Comparison of ENCODE assay signal across 1 cellular context in the genomic region with DNA sequence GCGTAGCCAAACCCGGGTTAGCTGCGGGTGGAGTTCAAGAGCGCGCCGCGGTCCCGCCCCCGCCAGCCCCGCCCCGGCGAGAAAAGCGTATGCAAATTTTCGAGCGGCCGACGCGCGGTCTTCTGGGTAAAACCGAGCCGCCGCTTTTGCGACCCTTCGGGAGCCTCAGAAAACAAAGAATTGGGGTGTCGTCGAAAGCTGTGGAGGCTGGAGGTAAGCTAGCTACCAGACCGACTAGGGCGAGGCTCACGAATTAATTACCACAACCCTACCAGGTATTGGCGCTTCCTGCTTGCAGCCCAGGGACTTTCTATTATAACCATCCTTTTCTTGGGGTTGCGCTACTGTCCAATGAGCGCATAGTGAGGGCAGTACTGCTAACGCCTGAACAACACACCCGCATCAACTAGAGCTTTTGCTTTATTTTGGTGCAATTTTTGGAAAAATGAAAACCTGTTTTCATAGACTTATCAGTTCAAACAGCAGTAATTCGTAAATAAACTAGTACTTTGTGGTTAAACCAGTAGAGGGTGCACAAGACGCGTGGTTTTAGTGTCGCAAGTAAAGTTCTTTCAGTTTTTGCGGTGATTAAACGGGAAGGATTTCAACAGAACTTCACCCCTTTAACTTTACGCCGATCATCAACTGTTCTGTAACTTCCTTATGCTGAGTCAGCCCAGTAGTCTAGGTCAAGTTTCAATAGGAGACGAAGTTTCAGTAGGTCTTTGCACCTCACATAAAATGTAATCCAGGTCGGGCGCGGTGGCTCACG.
TF ChIP-seq lines count a peak whose summit lies in the region.

A gene (plus strand): TSS at position 318 of the 772 bp plus-strand sequence.

TF ChIP-seq in GM12878, 131 proteins besides CTCF, POLR2A, EP300 and RAD21 (continued from another document and continues in another):
- peak; percentile 81 for TF ChIP-seq MYB (IDR thresholded peaks at IDR 0.05; ENCODE audit: borderline replicate concordance, low read depth, low read length)
- peak; percentile 94 for TF ChIP-seq KAT2A (conservative IDR thresholded peaks at IDR 0.05; ENCODE audit: control insufficient read depth, low read depth, low read length)
- TF ChIP-seq CHD1 (IDR thresholded peaks at IDR 0.05; ENCODE audit: low read depth, low read length) = no peak; the same call in 1 of the 2 replicates
- TF ChIP-seq MEF2B (IDR thresholded peaks at IDR 0.05; ENCODE audit: partially characterized antibody, poor library complexity, severe bottlenecking) = peak; percentile 64
- 0 out of 2 replicates have a peak, but pooled peaks have one; percentile 52 for TF ChIP-seq STAT1 (conservative IDR thresholded peaks at IDR 0.05)
- TF ChIP-seq KDM1A (IDR thresholded peaks at IDR 0.05; ENCODE audit: borderline replicate concordance) = no peak
- TF ChIP-seq ETV6 (conservative IDR thresholded peaks at IDR 0.05 in 1 of 2, IDR thresholded peaks at IDR 0.05 in 1 of 2; ENCODE audit: borderline replicate concordance in 1 of 2, low read depth in 1 of 2) = peak in 1 of 2 experiments; percentile 90; a peak in 2 of 4 replicates
- TF ChIP-seq BCL11A (IDR thresholded peaks at IDR 0.05; ENCODE audit: low read depth, low read length) = peak; percentile 88
- TF ChIP-seq GABPA (IDR thresholded peaks at IDR 0.05; ENCODE audit: low read depth) = peak; percentile 55; the same call in 1 of the 2 replicates
- peak; percentile 98 for TF ChIP-seq RUNX3 (IDR thresholded peaks at IDR 0.05; ENCODE audit: low read length)
- TF ChIP-seq, protein P1, sequence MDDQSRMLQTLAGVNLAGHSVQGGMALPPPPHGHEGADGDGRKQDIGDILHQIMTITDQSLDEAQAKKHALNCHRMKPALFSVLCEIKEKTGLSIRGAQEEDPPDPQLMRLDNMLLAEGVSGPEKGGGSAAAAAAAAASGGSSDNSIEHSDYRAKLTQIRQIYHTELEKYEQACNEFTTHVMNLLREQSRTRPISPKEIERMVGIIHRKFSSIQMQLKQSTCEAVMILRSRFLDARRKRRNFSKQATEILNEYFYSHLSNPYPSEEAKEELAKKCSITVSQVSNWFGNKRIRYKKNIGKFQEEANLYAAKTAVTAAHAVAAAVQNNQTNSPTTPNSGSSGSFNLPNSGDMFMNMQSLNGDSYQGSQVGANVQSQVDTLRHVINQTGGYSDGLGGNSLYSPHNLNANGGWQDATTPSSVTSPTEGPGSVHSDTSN (IDR thresholded peaks at IDR 0.05; ENCODE audit: insufficient replicate concordance, low read depth, low read length) = peak; percentile 43
- peak; percentile 59; the same call in 1 of the 2 replicates for TF ChIP-seq SMC3 (IDR thresholded peaks at IDR 0.05; ENCODE audit: borderline replicate concordance, low read length)
- TF ChIP-seq, protein P2, sequence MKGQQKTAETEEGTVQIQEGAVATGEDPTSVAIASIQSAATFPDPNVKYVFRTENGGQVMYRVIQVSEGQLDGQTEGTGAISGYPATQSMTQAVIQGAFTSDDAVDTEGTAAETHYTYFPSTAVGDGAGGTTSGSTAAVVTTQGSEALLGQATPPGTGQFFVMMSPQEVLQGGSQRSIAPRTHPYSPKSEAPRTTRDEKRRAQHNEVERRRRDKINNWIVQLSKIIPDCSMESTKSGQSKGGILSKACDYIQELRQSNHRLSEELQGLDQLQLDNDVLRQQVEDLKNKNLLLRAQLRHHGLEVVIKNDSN (IDR thresholded peaks at IDR 0.05; ENCODE audit: borderline replicate concordance, extremely low read length, insufficient read depth, low read depth, low read length) = no peak
- no peak; the same call in 1 of the 2 replicates for TF ChIP-seq TBL1XR1 (IDR thresholded peaks at IDR 0.05; ENCODE audit: low read depth, low read length)
- TF ChIP-seq LARP7 (IDR thresholded peaks at IDR 0.05) = peak; percentile 91; the same call in 1 of the 2 replicates
- TF ChIP-seq SMARCA5 (IDR thresholded peaks at IDR 0.05) = peak; percentile 81; the same call in 1 of the 2 replicates
- TF ChIP-seq, protein P3, sequence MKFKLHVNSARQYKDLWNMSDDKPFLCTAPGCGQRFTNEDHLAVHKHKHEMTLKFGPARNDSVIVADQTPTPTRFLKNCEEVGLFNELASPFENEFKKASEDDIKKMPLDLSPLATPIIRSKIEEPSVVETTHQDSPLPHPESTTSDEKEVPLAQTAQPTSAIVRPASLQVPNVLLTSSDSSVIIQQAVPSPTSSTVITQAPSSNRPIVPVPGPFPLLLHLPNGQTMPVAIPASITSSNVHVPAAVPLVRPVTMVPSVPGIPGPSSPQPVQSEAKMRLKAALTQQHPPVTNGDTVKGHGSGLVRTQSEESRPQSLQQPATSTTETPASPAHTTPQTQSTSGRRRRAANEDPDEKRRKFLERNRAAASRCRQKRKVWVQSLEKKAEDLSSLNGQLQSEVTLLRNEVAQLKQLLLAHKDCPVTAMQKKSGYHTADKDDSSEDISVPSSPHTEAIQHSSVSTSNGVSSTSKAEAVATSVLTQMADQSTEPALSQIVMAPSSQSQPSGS (IDR thresholded peaks at IDR 0.05; ENCODE audit: low read length) = peak; percentile 100
- TF ChIP-seq HCFC1 (IDR thresholded peaks at IDR 0.05; ENCODE audit: low read length) = peak; percentile 73
- TF ChIP-seq, protein P4, sequence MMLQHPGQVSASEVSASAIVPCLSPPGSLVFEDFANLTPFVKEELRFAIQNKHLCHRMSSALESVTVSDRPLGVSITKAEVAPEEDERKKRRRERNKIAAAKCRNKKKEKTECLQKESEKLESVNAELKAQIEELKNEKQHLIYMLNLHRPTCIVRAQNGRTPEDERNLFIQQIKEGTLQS (IDR thresholded peaks at IDR 0.05; ENCODE audit: borderline replicate concordance, extremely low read depth, low read depth, low read length) = no peak
- peak; percentile 94 for TF ChIP-seq NFIC (IDR thresholded peaks at IDR 0.05; ENCODE audit: low read depth, low read length)
- TF ChIP-seq, protein P5, sequence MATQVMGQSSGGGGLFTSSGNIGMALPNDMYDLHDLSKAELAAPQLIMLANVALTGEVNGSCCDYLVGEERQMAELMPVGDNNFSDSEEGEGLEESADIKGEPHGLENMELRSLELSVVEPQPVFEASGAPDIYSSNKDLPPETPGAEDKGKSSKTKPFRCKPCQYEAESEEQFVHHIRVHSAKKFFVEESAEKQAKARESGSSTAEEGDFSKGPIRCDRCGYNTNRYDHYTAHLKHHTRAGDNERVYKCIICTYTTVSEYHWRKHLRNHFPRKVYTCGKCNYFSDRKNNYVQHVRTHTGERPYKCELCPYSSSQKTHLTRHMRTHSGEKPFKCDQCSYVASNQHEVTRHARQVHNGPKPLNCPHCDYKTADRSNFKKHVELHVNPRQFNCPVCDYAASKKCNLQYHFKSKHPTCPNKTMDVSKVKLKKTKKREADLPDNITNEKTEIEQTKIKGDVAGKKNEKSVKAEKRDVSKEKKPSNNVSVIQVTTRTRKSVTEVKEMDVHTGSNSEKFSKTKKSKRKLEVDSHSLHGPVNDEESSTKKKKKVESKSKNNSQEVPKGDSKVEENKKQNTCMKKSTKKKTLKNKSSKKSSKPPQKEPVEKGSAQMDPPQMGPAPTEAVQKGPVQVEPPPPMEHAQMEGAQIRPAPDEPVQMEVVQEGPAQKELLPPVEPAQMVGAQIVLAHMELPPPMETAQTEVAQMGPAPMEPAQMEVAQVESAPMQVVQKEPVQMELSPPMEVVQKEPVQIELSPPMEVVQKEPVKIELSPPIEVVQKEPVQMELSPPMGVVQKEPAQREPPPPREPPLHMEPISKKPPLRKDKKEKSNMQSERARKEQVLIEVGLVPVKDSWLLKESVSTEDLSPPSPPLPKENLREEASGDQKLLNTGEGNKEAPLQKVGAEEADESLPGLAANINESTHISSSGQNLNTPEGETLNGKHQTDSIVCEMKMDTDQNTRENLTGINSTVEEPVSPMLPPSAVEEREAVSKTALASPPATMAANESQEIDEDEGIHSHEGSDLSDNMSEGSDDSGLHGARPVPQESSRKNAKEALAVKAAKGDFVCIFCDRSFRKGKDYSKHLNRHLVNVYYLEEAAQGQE (IDR thresholded peaks at IDR 0.05; ENCODE audit: low read depth, low read length) = peak; percentile 43; the same call in 1 of the 2 replicates
- peak; percentile 89 for TF ChIP-seq MEF2A (IDR thresholded peaks at IDR 0.05; ENCODE audit: insufficient read depth, low read depth, low read length)
- peak; percentile 87 for TF ChIP-seq YY1 (IDR thresholded peaks at IDR 0.05; ENCODE audit: low read depth, low read length)
- TF ChIP-seq NR2F1 (conservative IDR thresholded peaks at IDR 0.05) = peak; percentile 95
- TF ChIP-seq FOXK2 (IDR thresholded peaks at IDR 0.05) = peak; percentile 77
- TF ChIP-seq ZNF384 (IDR thresholded peaks at IDR 0.05; ENCODE audit: borderline replicate concordance, low read depth, low read length) = no peak
- no peak for TF ChIP-seq CBX3 (IDR thresholded peaks at IDR 0.05; ENCODE audit: borderline replicate concordance, low read depth)
- TF ChIP-seq CREM (IDR thresholded peaks at IDR 0.05; ENCODE audit: low read depth) = peak; percentile 84
- TF ChIP-seq TCF12 (IDR thresholded peaks at IDR 0.05; ENCODE audit: low read depth, low read length) = peak; percentile 89
- peak; percentile 79 for TF ChIP-seq HDAC6 (IDR thresholded peaks at IDR 0.05; ENCODE audit: unreplicated experiment)
- peak; percentile 78; the same call in 1 of the 2 replicates for TF ChIP-seq DPF2 (IDR thresholded peaks at IDR 0.05)
- peak; percentile 65 for TF ChIP-seq JUNB (IDR thresholded peaks at IDR 0.05)
- TF ChIP-seq ESRRA (IDR thresholded peaks at IDR 0.05; ENCODE audit: low read length) = no peak; the same call in 1 of the 2 replicates
- TF ChIP-seq RBBP5 (conservative IDR thresholded peaks at IDR 0.05) = no peak
- TF ChIP-seq PAX5 (IDR thresholded peaks at IDR 0.05; ENCODE audit: borderline replicate concordance, low read depth, low read length) = peak; percentile 33
- TF ChIP-seq FOXM1 (IDR thresholded peaks at IDR 0.05; ENCODE audit: low read depth, low read length) = peak; percentile 96
- TF ChIP-seq BHLHE40 (IDR thresholded peaks at IDR 0.05; ENCODE audit: borderline replicate concordance in 1 of 2, low read depth in 2 of 2, low read length in 1 of 2) = peak; percentile 48 to 51; a peak in 3 of 4 replicates
- TF ChIP-seq SUPT20H (IDR thresholded peaks at IDR 0.05; ENCODE audit: borderline replicate concordance, control insufficient read depth, low read depth, low read length) = no peak
- TF ChIP-seq SP1 (IDR thresholded peaks at IDR 0.05; ENCODE audit: low read depth, low read length) = peak; percentile 79
- no peak for TF ChIP-seq ZNF622 (IDR thresholded peaks at IDR 0.05)
- TF ChIP-seq RCOR1 (conservative IDR thresholded peaks at IDR 0.05; ENCODE audit: low read depth, low read length) = peak; percentile 89; the same call in 1 of the 2 replicates
- peak; percentile 60; the same call in 1 of the 2 replicates for TF ChIP-seq SIN3A (IDR thresholded peaks at IDR 0.05; ENCODE audit: low read depth, low read length)
- TF ChIP-seq, protein P6, sequence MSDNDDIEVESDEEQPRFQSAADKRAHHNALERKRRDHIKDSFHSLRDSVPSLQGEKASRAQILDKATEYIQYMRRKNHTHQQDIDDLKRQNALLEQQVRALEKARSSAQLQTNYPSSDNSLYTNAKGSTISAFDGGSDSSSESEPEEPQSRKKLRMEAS (IDR thresholded peaks at IDR 0.05; ENCODE audit: low read depth, low read length) = no peak
- TF ChIP-seq, protein P7, sequence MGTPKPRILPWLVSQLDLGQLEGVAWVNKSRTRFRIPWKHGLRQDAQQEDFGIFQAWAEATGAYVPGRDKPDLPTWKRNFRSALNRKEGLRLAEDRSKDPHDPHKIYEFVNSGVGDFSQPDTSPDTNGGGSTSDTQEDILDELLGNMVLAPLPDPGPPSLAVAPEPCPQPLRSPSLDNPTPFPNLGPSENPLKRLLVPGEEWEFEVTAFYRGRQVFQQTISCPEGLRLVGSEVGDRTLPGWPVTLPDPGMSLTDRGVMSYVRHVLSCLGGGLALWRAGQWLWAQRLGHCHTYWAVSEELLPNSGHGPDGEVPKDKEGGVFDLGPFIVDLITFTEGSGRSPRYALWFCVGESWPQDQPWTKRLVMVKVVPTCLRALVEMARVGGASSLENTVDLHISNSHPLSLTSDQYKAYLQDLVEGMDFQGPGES (IDR thresholded peaks at IDR 0.05) = no peak
- no peak for TF ChIP-seq YBX1 (IDR thresholded peaks at IDR 0.05)
- TF ChIP-seq ZNF217 (IDR thresholded peaks at IDR 0.05) = peak; percentile 85
- TF ChIP-seq, protein P8, sequence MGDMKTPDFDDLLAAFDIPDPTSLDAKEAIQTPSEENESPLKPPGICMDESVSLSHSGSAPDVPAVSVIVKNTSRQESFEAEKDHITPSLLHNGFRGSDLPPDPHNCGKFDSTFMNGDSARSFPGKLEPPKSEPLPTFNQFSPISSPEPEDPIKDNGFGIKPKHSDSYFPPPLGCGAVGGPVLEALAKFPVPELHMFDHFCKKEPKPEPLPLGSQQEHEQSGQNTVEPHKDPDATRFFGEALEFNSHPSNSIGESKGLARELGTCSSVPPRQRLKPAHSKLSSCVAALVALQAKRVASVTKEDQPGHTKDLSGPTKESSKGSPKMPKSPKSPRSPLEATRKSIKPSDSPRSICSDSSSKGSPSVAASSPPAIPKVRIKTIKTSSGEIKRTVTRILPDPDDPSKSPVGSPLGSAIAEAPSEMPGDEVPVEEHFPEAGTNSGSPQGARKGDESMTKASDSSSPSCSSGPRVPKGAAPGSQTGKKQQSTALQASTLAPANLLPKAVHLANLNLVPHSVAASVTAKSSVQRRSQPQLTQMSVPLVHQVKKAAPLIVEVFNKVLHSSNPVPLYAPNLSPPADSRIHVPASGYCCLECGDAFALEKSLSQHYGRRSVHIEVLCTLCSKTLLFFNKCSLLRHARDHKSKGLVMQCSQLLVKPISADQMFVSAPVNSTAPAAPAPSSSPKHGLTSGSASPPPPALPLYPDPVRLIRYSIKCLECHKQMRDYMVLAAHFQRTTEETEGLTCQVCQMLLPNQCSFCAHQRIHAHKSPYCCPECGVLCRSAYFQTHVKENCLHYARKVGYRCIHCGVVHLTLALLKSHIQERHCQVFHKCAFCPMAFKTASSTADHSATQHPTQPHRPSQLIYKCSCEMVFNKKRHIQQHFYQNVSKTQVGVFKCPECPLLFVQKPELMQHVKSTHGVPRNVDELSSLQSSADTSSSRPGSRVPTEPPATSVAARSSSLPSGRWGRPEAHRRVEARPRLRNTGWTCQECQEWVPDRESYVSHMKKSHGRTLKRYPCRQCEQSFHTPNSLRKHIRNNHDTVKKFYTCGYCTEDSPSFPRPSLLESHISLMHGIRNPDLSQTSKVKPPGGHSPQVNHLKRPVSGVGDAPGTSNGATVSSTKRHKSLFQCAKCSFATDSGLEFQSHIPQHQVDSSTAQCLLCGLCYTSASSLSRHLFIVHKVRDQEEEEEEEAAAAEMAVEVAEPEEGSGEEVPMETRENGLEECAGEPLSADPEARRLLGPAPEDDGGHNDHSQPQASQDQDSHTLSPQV (IDR thresholded peaks at IDR 0.05) = peak; percentile 70; the same call in 1 of the 2 replicates
- peak; percentile 84; the same call in 1 of the 2 replicates for TF ChIP-seq MXI1 (IDR thresholded peaks at IDR 0.05; ENCODE audit: low read depth, low read length)
- peak; percentile 89; the same call in 1 of the 2 replicates for TF ChIP-seq TCF7 (IDR thresholded peaks at IDR 0.05; ENCODE audit: borderline replicate concordance)
- 0 out of 2 replicates have a peak, but pooled peaks have one; percentile 77 for TF ChIP-seq ZNF24 (IDR thresholded peaks at IDR 0.05)
- TF ChIP-seq RAD51 (IDR thresholded peaks at IDR 0.05) = peak; percentile 55; the same call in 1 of the 2 replicates
- TF ChIP-seq NR2C2 (IDR thresholded peaks at IDR 0.05; ENCODE audit: borderline replicate concordance, control insufficient read depth, insufficient read length, low read depth) = no peak
- no peak for TF ChIP-seq MYC (IDR thresholded peaks at IDR 0.05; ENCODE audit: insufficient read depth, insufficient read length, insufficient replicate concordance, low read length, severe bottlenecking)
- no peak; a peak in 1 of 4 replicates for TF ChIP-seq SRF (IDR thresholded peaks at IDR 0.05; ENCODE audit: low read depth in 2 of 2, low read length in 2 of 2)
- no peak for TF ChIP-seq SREBF1 (IDR thresholded peaks at IDR 0.05; ENCODE audit: low read length)
